8 cellular contexts compared by ENCODE assay signal in the genomic region with DNA sequence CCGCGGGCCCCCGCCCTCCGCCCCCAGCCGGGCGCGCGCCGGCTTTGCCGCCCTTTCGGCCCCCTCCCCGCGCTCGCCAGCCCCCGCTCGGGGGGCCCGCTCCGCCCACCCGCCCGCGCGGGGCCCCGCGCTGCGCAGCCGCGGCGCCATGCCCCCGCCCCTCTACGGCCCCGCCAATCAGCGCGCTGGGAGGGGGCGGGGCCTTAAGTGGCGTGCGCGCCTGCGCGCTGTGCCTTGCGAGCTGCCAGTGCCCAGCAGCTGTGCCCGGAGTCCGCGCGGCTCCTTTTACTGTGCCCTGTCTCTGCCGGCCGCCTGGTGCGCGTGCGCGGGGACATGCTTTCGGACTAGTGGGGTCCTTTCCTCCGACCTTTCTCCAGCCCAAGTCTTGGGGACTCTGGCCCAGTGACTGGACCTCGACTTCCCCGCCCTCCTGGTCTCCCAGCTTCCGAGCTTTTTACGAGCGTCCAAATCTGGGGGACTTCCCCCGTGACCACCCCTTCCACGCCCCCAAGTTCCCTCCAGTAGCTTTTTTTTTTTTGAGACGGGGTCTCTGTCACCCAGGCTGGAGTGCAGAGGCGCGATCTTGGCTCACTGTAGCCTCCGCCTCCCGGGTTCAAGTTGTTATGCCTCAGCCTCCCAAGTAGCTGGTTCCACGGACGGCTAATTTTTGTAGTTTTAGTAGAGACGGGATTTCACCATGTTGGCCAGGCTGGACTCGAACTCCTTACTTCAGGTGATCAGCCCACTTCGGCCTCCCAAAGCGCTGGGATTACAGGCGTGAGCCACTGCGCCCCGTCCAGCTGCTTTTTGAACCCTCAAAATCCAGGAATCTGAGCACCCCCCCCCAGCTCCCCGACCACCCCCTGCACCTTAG. TPM values are rescaled to one million over a fixed set of nuclear protein-coding genes. Genes with fewer than 3 reads are reported as not detected.
DNase-seq lines count a peak whose midpoint lies in the region; ATAC-seq and TF ChIP-seq lines count a peak whose summit lies in the region.

A gene with protein sequence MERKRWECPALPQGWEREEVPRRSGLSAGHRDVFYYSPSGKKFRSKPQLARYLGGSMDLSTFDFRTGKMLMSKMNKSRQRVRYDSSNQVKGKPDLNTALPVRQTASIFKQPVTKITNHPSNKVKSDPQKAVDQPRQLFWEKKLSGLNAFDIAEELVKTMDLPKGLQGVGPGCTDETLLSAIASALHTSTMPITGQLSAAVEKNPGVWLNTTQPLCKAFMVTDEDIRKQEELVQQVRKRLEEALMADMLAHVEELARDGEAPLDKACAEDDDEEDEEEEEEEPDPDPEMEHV (minus strand): TSS at position 111 of the 874 bp plus-strand sequence. CDS start 234 bp downstream, outside the sequence.

- H3K4me3 Mint-ChIP-seq in T-cell (peak within 1 kb of the TSS; percentile 85 to 87 (median 86)), progenitor cell of endocrine pancreas (ENCODE audit: low read depth) (peak within 1 kb of the TSS; percentile 88)

- H3K4me3 ChIP-seq in GM12865 (ENCODE audit: low read depth, low read length) (peak within 1 kb of the TSS; percentile 84), adrenal gland (peak within 1 kb of the TSS; percentile 42 to 94 (median 64)), upper lobe of right lung (peak within 1 kb of the TSS; percentile 72)

- H3K36me3 ChIP-seq in adrenal gland (replicated peaks in 1 of 2) (peaks cover 0 to 24% of the 10 kb centered on the region in 2 donors), upper lobe of right lung (peaks cover 26% of the 10 kb centered on the region)

- CTCF ChIA-PET in T-cell (lab: Charles Lee): interaction anchor here in 1 of 2 donors (0.6 to 1.7 kb wide), 3 partner anchors 12 to 428 kb away, joined by 3 to 9 read pairs (median 3); partner anchors contain the start of gene UQCR11

- H3K27ac Mint-ChIP-seq in T-cell (peak within 1 kb of the TSS; percentile 86 to 92), progenitor cell of endocrine pancreas (peak within 1 kb of the TSS; percentile 99)

- intact Hi-C loops in adrenal gland (cut with DNase I) (no loop called here), left cardiac atrium (cut with DNase I) (no loop called here), upper lobe of right lung (cut with DNase I) (no loop called here)

- H3K27ac ChIP-seq in adrenal gland: peak within 1 kb of the TSS; percentile 67 to 100 (median 92)
- peak within 1 kb of the TSS; percentile 89 for H3K27ac ChIP-seq in upper lobe of right lung

- no peaks in the 10 kb centered on the region for H3K9me3 Mint-ChIP-seq in T-cell
- no peaks in the 10 kb centered on the region for H3K9me3 Mint-ChIP-seq in progenitor cell of endocrine pancreas (ENCODE audit: low read depth)

- H3K27me3 Mint-ChIP-seq in T-cell (no peaks in the 10 kb centered on the region), progenitor cell of endocrine pancreas (no peaks in the 10 kb centered on the region)

- peak in 1 of 2 donors; percentile 48 for TF ChIP-seq POLR2A in adrenal gland (IDR thresholded peaks at IDR 0.05)

- H3K36me3 Mint-ChIP-seq in T-cell: peaks cover 9% of the 10 kb centered on the region
- H3K36me3 Mint-ChIP-seq in progenitor cell of endocrine pancreas (ENCODE audit: insufficient read depth): peaks cover 7% of the 10 kb centered on the region

- DNase-seq in GM12865 (ENCODE audit: low read depth) (peak; percentile 97), NCI-H1436 (lab: John Stamatoyannopoulos, UW) (peak; percentile 84), T-cell (peak; percentile 64 to 89 (median 80)), adrenal gland (peak; percentile 94 to 96 (median 95)), left cardiac atrium (peak; percentile 95), progenitor cell of endocrine pancreas (ENCODE audit: low spot score, unreplicated experiment) (peak; percentile 91), upper lobe of right lung (peak; percentile 97)

- TF ChIP-seq CTCF in GM12865 (IDR thresholded peaks at IDR 0.05; ENCODE audit: insufficient read depth, low read depth, low read length, missing control alignments): no peak
- TF ChIP-seq CTCF in adrenal gland (IDR thresholded peaks at IDR 0.05): peak in 4 of 6 experiments; percentile 13 to 55 (median 32)
- no peak for TF ChIP-seq CTCF in progenitor cell of endocrine pancreas (IDR thresholded peaks at IDR 0.05; ENCODE audit: unreplicated experiment)
- TF ChIP-seq CTCF in upper lobe of right lung (IDR thresholded peaks at IDR 0.05): no peak

- WGBS in adrenal gland, 4 donors: 5 to 17% (median 7%) methylated on average over 13 to 70 of the region's 74 CpGs

- ATAC-seq in HG02763 (IDR thresholded peaks at IDR 0.05; ENCODE audit: unreplicated experiment) (peak; percentile 67), T-cell (replicated peaks in 1 of 4) (peak; percentile 79 to 90 (median 84)), left cardiac atrium (peak; percentile 92 to 94), upper lobe of right lung (peak; percentile 96)

- H3K4me1 Mint-ChIP-seq in T-cell (peaks cover 16 to 21% (median 18%) of the 10 kb centered on the region in 3 donors), progenitor cell of endocrine pancreas (ENCODE audit: low read depth) (peaks cover 13% of the 10 kb centered on the region)

- POLR2A ChIA-PET in T-cell (lab: Charles Lee): interaction anchor here in 1 of 2 donors (0.6 kb wide), 2 partner anchors 8 to 14 kb away, joined by 3 to 4 read pairs; no protein-coding TSS in a partner anchor

- H3K4me1 ChIP-seq in adrenal gland (replicated peaks in 1 of 2): peaks cover 12 to 17% of the 10 kb centered on the region in 2 donors
- peaks cover 15% of the 10 kb centered on the region for H3K4me1 ChIP-seq in upper lobe of right lung

- H3K27me3 ChIP-seq in adrenal gland (no peaks in the 10 kb centered on the region), upper lobe of right lung (no peaks in the 10 kb centered on the region)

- no peaks in the 10 kb centered on the region for H3K9me3 ChIP-seq in adrenal gland (replicated peaks in 1 of 3)
- H3K9me3 ChIP-seq in upper lobe of right lung: no peaks in the 10 kb centered on the region

RNA-seq across cellular contexts. Expression of the gene that starts here (rescaled TPM):
- total RNA-seq in T-cell (10 to 100 TPM; 51.8 to 80.3 (median 75.5) TPM), adrenal gland (100 to 1,000 TPM in 4 of 8 donors, 10 to 100 TPM in 4; 60.6 to 144 (median 97.2) TPM), left cardiac atrium (10 to 100 TPM; 58.0 to 60.8 TPM), progenitor cell of endocrine pancreas (131 and 133 TPM in 2 replicates), upper lobe of right lung (78.7 TPM)
- 100 to 1,000 TPM in 1 of 3 donors, 10 to 100 TPM in 1, 1 to 10 TPM in 1; 3.5 to 221 (median 95.8) TPM for polyA plus RNA-seq in adrenal gland

Comparison
In these comparisons a context has a peak if more than half of its experiments do, and no peak if none do; other contexts are left out.
1. Peak in every context shown above with its lines: DNase-seq, ATAC-seq, H3K4me3 ChIP-seq and H3K27ac ChIP-seq.
2. CTCF ChIP-seq: peak in adrenal gland (4 of 6); none in GM12865 (single experiment), progenitor cell of endocrine pancreas (single experiment) and upper lobe of right lung (single experiment).